1 cellular context compared by ENCODE assay signal in genomic region chr12:109796057-109796456, GRCh38.
A peak's percentile ranks its signal among the peaks of the same experiment; 100 is the strongest.
TF ChIP-seq lines count a peak whose summit lies in the region.

No MANE protein-coding gene starts in this region.

TF ChIP-seq in HepG2, 621 proteins besides CTCF, POLR2A, EP300 and RAD21:
- TF ChIP-seq GTF3A (CRISPR knock-in tag; conservative IDR thresholded peaks at IDR 0.05) = no peak
- no peak for TF ChIP-seq ZNF550 (CRISPR knock-in tag; IDR thresholded peaks at IDR 0.05; ENCODE audit: borderline replicate concordance)
- TF ChIP-seq ESRRA (CRISPR knock-in tag; IDR thresholded peaks at IDR 0.05; ENCODE audit: low read depth) = no peak
- TF ChIP-seq ISX (CRISPR knock-in tag; conservative IDR thresholded peaks at IDR 0.05) = no peak
- no peak for TF ChIP-seq SIX1 (CRISPR knock-in tag; IDR thresholded peaks at IDR 0.05; ENCODE audit: borderline replicate concordance)
- no peak for TF ChIP-seq TARDBP (CRISPR knock-in tag; IDR thresholded peaks at IDR 0.05)
- TF ChIP-seq PHF5A (CRISPR knock-in tag; IDR thresholded peaks at IDR 0.05; ENCODE audit: low read depth, unreplicated experiment) = no peak
- TF ChIP-seq FOXP1 (IDR thresholded peaks at IDR 0.05) = no peak
- TF ChIP-seq FOXP1 (CRISPR knock-in tag; IDR thresholded peaks at IDR 0.05) = no peak
- TF ChIP-seq ZNF768 (CRISPR knock-in tag; IDR thresholded peaks at IDR 0.05) = peak; percentile 67
